In genomic region chr7:94360926-94361325, GRCh38 we compare ENCODE assay signal across 32 cellular contexts. TPM values are rescaled to one million over a fixed set of nuclear protein-coding genes. Genes with fewer than 3 reads are reported as not detected.
"Had no signal": no experiment of that assay in that cellular context is flagged by ENCODE, and none has a peak within 500 bp of the region (broad histone marks: within the 10 kb centered on the region; RNA-seq: fewer than 3 reads in every experiment).

No MANE protein-coding gene starts in this region.

- H3K27me3 ChIP-seq: adrenal gland, body of pancreas, brain microvascular endothelial cell, breast epithelium had no signal

- H3K4me1 ChIP-seq: adrenal gland, body of pancreas, breast epithelium had no signal

- H3K9me3 ChIP-seq: adrenal gland, body of pancreas, breast epithelium had no signal

- H3K27ac ChIP-seq: adrenal gland, body of pancreas, brain microvascular endothelial cell, breast epithelium, VCaP had no signal

- DNase-seq: activated B cell treated with CpG ODN at 0.5 μM for 24 hours; activated CD4-positive, alpha-beta memory T cell treated with anti-CD3 and anti-CD28 coated beads for 36 hours; activated CD4-positive, alpha-beta T cell treated with anti-CD3 and anti-CD28 coated beads for 4 hours; activated CD4-positive, alpha-beta T cell treated with anti-CD3 and anti-CD28 coated beads, Interleukin-2, amount 10 ng/mL, durations not matched to agents 24 days and 14 days; activated CD4-positive, alpha-beta T cell treated with anti-CD3 and anti-CD28 coated beads, Interleukin-2, amount 50 U/mL, for 1 hour; activated CD4-positive, alpha-beta T cell treated with anti-CD3 and anti-CD28 coated beads, Interleukin-2, amount 50 U/mL, for 4 hours; activated CD4-positive, CD25-positive, alpha-beta regulatory T cell treated with anti-CD3 and anti-CD28 coated beads, Interleukin-2, amount 50 U/mL, for 72 hours; activated CD8-positive, alpha-beta memory T cell treated with anti-CD3 and anti-CD28 coated beads, Interleukin-2, amount 50 U/mL, for 4 hours; activated CD8-positive, alpha-beta T cell treated with anti-CD3 and anti-CD28 coated beads for 36 hours; activated effector memory CD4-positive, alpha-beta T cell treated with anti-CD3 and anti-CD28 coated beads, Interleukin-2, amount 50 U/mL, for 16 hours; activated gamma-delta T cell treated with Interleukin-2 at 50 U/mL for 16 hours; activated naive CD4-positive, alpha-beta T cell; activated naive CD4-positive, alpha-beta T cell treated with anti-CD3 and anti-CD28 coated beads for 36 hours; activated naive CD4-positive, alpha-beta T cell treated with anti-CD3 and anti-CD28 coated beads, Interleukin-2, amount 50 U/mL, for 16 hours; activated naive CD8-positive, alpha-beta T cell treated with anti-CD3 and anti-CD28 coated beads, Interleukin-2, amount 10 ng/mL, durations not matched to agents 7 days and 5 days; activated naive CD8-positive, alpha-beta T cell treated with anti-CD3 and anti-CD28 coated beads, Interleukin-2, amount 50 U/mL, for 24 hours; activated T-cell treated with anti-CD3 and anti-CD28 coated beads for 4 hours; activated T-cell treated with anti-CD3 and anti-CD28 coated beads, Interleukin-2, amount 50 U/mL, for 1 hour; activated T-cell treated with anti-CD3 and anti-CD28 coated beads, Interleukin-2, amount 50 U/mL, for 4 hours; activated T-cell treated with anti-CD3 and anti-CD28 coated beads, Interleukin-2, amount 50 U/mL, for 72 hours; adrenal gland; amniotic stem cell; aorta; body of pancreas; brain microvascular endothelial cell; central memory CD4-positive, alpha-beta T cell; T-helper 1 cell; T-helper 2 cell; T-helper 9 cell had no signal

- H3K36me3 ChIP-seq: adrenal gland, brain microvascular endothelial cell, breast epithelium had no signal

- H3K4me3 ChIP-seq: adrenal gland, body of pancreas, breast epithelium had no signal

- ATAC-seq: activated CD8-positive, alpha-beta T cell treated with anti-CD3 and anti-CD28 coated beads for 36 hours; activated naive CD8-positive, alpha-beta T cell treated with anti-CD3 and anti-CD28 coated beads, Interleukin-2, amount 50 U/mL, for 24 hours; activated T-cell treated with anti-CD3 and anti-CD28 coated beads, Interleukin-2, amount 50 U/mL, for 4 hours; activated T-cell treated with anti-CD3 and anti-CD28 coated beads, Interleukin-2, amount 50 U/mL, for 72 hours; activated T-helper 17 cell treated with anti-CD3 and anti-CD28 coated beads, Interleukin-2, amount 50 U/mL, for 72 hours; body of pancreas had no signal

RNA-seq across cellular contexts. Expression of gene COL1A2, which starts 33.8 kb away (rescaled TPM):
- total RNA-seq: activated B cell treated with CpG ODN at 0.5 μM for 24 hours; activated CD4-positive, alpha-beta memory T cell treated with anti-CD3 and anti-CD28 coated beads for 36 hours; activated T-helper 17 cell treated with anti-CD3 and anti-CD28 coated beads, Interleukin-2, amount 50 U/mL, for 72 hours had no signal
